Comparison of ENCODE assay signal across 9 cellular contexts in the genomic region with DNA sequence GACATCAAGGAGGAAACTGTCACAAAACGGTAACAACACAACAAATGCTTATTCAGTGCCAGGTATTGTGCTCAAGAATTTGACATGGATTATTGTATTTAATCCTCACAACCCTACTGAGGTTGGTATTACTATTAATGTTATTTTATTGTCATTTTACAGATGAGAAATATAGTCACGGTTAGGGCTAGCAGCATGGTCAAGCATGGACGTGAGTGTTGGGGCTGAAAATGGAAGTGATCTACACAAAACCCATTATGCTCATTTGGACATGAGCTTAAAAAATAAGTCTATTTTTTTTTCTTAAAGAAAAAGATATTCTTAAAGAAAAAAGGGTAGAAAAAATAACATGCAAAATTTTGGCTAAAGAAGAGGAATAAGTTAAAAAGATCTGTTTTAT.
"Had no signal": no experiment of that assay in that cellular context is flagged by ENCODE, and none has a peak within 500 bp of the region (broad histone marks: within the 10 kb centered on the region; RNA-seq: fewer than 3 reads in every experiment).

No MANE protein-coding gene starts in this region.

- ATAC-seq: HCT116, HepG2 had no signal

- H3K4me3 ChIP-seq: GM23248, HAP-1 had no signal

- H3K27me3 Mint-ChIP-seq: IgD-negative memory B cell had no signal

- DNase-seq: GM23248, GOT3, H7, HFFc6 had no signal

- H3K4me1 Mint-ChIP-seq: IgD-negative memory B cell had no signal

- H3K36me3 Mint-ChIP-seq: IgD-negative memory B cell had no signal

- H2AFZ ChIP-seq: GM23248 had no signal

- H3K27ac Mint-ChIP-seq: HFFc6, IgD-negative memory B cell had no signal

- H3K9me3 ChIP-seq: HAP-1 had no signal

- H3K9ac ChIP-seq: GM23248 had no signal

- H3K27ac ChIP-seq: GM23248, HL-60 had no signal

- H3K36me3 ChIP-seq: HAP-1 had no signal

- H3K4me1 ChIP-seq: HAP-1 had no signal

- H3K4me3 Mint-ChIP-seq: HFFc6, IgD-negative memory B cell had no signal
